8 cellular contexts compared by ENCODE assay signal in the genomic region with DNA sequence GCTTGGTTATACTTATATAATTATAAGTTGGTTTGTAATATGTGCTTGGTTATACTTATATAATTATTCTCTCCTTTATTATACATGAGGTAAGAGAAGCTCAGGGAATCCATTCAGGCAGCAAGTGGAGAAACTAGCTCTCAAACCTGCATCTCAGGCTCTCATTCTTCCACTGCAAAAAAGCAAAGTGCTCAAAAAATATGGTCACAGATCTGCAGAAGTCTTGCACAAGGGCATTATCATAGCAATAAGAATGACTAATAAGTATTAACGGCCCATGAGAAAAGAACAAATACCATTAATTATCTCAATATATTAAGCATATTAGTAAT. TPM values are rescaled to one million over a fixed set of nuclear protein-coding genes. Genes with fewer than 3 reads are reported as not detected.
DNase-seq lines count a peak whose midpoint lies in the region; ATAC-seq lines count a peak whose summit lies in the region.

No MANE protein-coding gene starts in this region.

- peak overlapping the region; percentile 90 for H3K27ac Mint-ChIP-seq in activated T-cell treated with anti-CD3 and anti-CD28 coated beads, Interleukin-2, amount 50 U/mL, for 72 hours
- peak overlapping the region; percentile 87 for H3K27ac Mint-ChIP-seq in T-helper 17 cell

- peaks cover 1 to 3% of the 10 kb centered on the region in 2 donors for H3K36me3 Mint-ChIP-seq in activated T-cell treated with anti-CD3 and anti-CD28 coated beads, Interleukin-2, amount 50 U/mL, for 72 hours (ENCODE audit: insufficient read depth in 2 of 2)
- peaks cover 4% of the 10 kb centered on the region for H3K36me3 Mint-ChIP-seq in T-helper 17 cell (ENCODE audit: low read depth)

- no peak for ATAC-seq in activated T-cell treated with anti-CD3 and anti-CD28 coated beads, Interleukin-2, amount 50 U/mL, for 72 hours (replicated peaks in 1 of 2)
- ATAC-seq in T-helper 17 cell (no peak), HG02798 (IDR thresholded peaks at IDR 0.05; ENCODE audit: poor library complexity, unreplicated experiment) (no peak)

- H3K4me1 Mint-ChIP-seq in activated T-cell treated with anti-CD3 and anti-CD28 coated beads, Interleukin-2, amount 50 U/mL, for 72 hours (ENCODE audit: low read depth) = peaks cover 41% of the 10 kb centered on the region
- peaks cover 20% of the 10 kb centered on the region for H3K4me1 Mint-ChIP-seq in T-helper 17 cell

- peak overlapping the region; percentile 34 to 79 for H3K4me3 Mint-ChIP-seq in activated T-cell treated with anti-CD3 and anti-CD28 coated beads, Interleukin-2, amount 50 U/mL, for 72 hours
- peak overlapping the region; percentile 92 for H3K4me3 Mint-ChIP-seq in T-helper 17 cell

- H3K27me3 Mint-ChIP-seq in activated T-cell treated with anti-CD3 and anti-CD28 coated beads, Interleukin-2, amount 50 U/mL, for 72 hours (ENCODE audit: low read depth) = no peaks in the 10 kb centered on the region
- H3K27me3 Mint-ChIP-seq in T-helper 17 cell = peaks cover 5% of the 10 kb centered on the region

- DNase-seq in activated T-cell treated with anti-CD3 and anti-CD28 coated beads, Interleukin-2, amount 50 U/mL, for 72 hours = no peak
- DNase-seq in activated T-cell treated with anti-CD3 and anti-CD28 coated beads, Interleukin-2, amount 50 U/mL, for 1 hour = no peak
- no peak for DNase-seq in T-helper 17 cell
- peak; percentile 23 for DNase-seq in hepatic stellate cell (ENCODE audit: low spot score)
- DNase-seq in T1000 (lab: John Stamatoyannopoulos, UW) = no peak
- DNase-seq in mesenteric fat pad (ENCODE audit: low spot score) = no peak

- H3K9me3 Mint-ChIP-seq in activated T-cell treated with anti-CD3 and anti-CD28 coated beads, Interleukin-2, amount 50 U/mL, for 72 hours = no peaks in the 10 kb centered on the region

- peak overlapping the region; percentile 30 for H3K27ac ChIP-seq in temporal lobe (ENCODE audit: low read depth, low read length)

- no peaks in the 10 kb centered on the region for H3K9me3 ChIP-seq in T-helper 17 cell (ENCODE audit: control insufficient read depth, low read length, poor library complexity, severe bottlenecking)

RNA-seq across cellular contexts. Expression of a gene that starts 0.5 kb away (rescaled TPM):
- 10 to 100 TPM; 57.7 to 64.2 TPM for total RNA-seq in activated T-cell treated with anti-CD3 and anti-CD28 coated beads, Interleukin-2, amount 50 U/mL, for 72 hours
- total RNA-seq in T-helper 17 cell = 10 to 100 TPM; 24.3 to 26.2 TPM
- 42.0 TPM for total RNA-seq in temporal lobe
- 17.4 TPM for total RNA-seq in mesenteric fat pad

RNA-seq across cellular contexts. Expression of a gene that starts 16.3 kb away (rescaled TPM):
- 10 to 100 TPM; 36.3 to 47.0 TPM for total RNA-seq in activated T-cell treated with anti-CD3 and anti-CD28 coated beads, Interleukin-2, amount 50 U/mL, for 72 hours
- total RNA-seq in T-helper 17 cell = 10 to 100 TPM; 29.9 to 34.7 TPM
- total RNA-seq in temporal lobe = 31.0 TPM
- total RNA-seq in mesenteric fat pad = 31.6 TPM
